Comparison of ENCODE assay signal across 17 cellular contexts in genomic region chr2:149394864-149395263, GRCh38.
DNase-seq lines count a peak whose midpoint lies in the region; ATAC-seq, FAIRE-seq and TF ChIP-seq lines count a peak whose summit lies in the region.
"Had no signal": no experiment of that assay in that cellular context is flagged by ENCODE, and none has a peak within 500 bp of the region (broad histone marks: within the 10 kb centered on the region; RNA-seq: fewer than 3 reads in every experiment).

No MANE protein-coding gene starts in this region.

- H4K91ac ChIP-seq in IMR-90 (ENCODE audit: insufficient read depth, low read depth, low read length): no peak overlapping the region

- no peak overlapping the region for H3K4me3 Mint-ChIP-seq in activated T-cell treated with anti-CD3 and anti-CD28 coated beads, Interleukin-2, amount 50 U/mL, for 4 hours
- H3K4me3 Mint-ChIP-seq: CD14-positive monocyte, IgD-negative memory B cell had no signal

- H3K79me1 ChIP-seq in IMR-90 (ENCODE audit: low read depth in 1 of 2, low read length in 2 of 2): no peaks in the 10 kb centered on the region

- H3K27ac ChIP-seq in IMR-90 (ENCODE audit: insufficient read depth, low read length) (no peak overlapping the region), dorsolateral prefrontal cortex (no peak overlapping the region)

- TF ChIP-seq CTCF in IMR-90 (conservative IDR thresholded peaks at IDR 0.05; ENCODE audit: low read depth, low read length) (no peak), bronchial epithelial cell (IDR thresholded peaks at IDR 0.05; ENCODE audit: insufficient read depth, low read length, severe bottlenecking) (no peak), dorsolateral prefrontal cortex (IDR thresholded peaks at IDR 0.05 in 54 of 56, conservative IDR thresholded peaks at IDR 0.05 in 2 of 56; ENCODE audit: low read depth in 1 of 56, partially characterized antibody in 56 of 56) (no peak)

- DNase-seq in EL (peak; percentile 40), IMR-90 (peak; percentile 4), bronchial epithelial cell (ENCODE audit: low read depth) (peak; percentile 44), kidney tubule cell (ENCODE audit: low spot score) (peak; percentile 65), dorsolateral prefrontal cortex (no peak), NAMALWA (ENCODE audit: low spot score) (no peak)
- no peak for DNase-seq in activated T-cell treated with anti-CD3 and anti-CD28 coated beads, Interleukin-2, amount 50 U/mL, for 4 hours
- no peak for DNase-seq in stimulated activated CD4-positive, alpha-beta T cell treated with anti-CD3 and anti-CD28 coated beads, Interleukin-4, amount 100 ng/mL, for 1 hour
- DNase-seq: COR-L47, DMS53, GDM1, MV-4-11, NCI-H1436 treated with DMSO at 0.1 percent for 48 hours, NCI-H2081, NCI-H524 had no signal

- no peaks in the 10 kb centered on the region for H3K9me3 ChIP-seq in IMR-90 (ENCODE audit: control insufficient read depth, insufficient read depth, low read length)

- POLR2A ChIA-PET in IMR-90 (lab: Charles Lee; ENCODE audit: unreplicated experiment): no interaction called here

- H3K9me1 ChIP-seq in IMR-90 (ENCODE audit: insufficient read depth, low read length): no peaks in the 10 kb centered on the region; the same call in 1 of the 2 replicates

- H2BK120ac ChIP-seq in IMR-90 (ENCODE audit: low read depth, low read length): no peak overlapping the region

- H3K27me3 Mint-ChIP-seq in activated T-cell treated with anti-CD3 and anti-CD28 coated beads, Interleukin-2, amount 50 U/mL, for 4 hours (ENCODE audit: low read depth): peaks cover 2% of the 10 kb centered on the region

- no peak overlapping the region for H2BK5ac ChIP-seq in IMR-90 (ENCODE audit: low read depth, low read length, poor library complexity, severe bottlenecking)

- WGBS in IMR-90 (ENCODE audit: extremely low coverage in 2 of 2, insufficient read length in 1 of 2), 2 experiments: no CpG with 5 or more reads among the region's 2 CpGs

- H3K36me3 ChIP-seq in IMR-90 (ENCODE audit: control insufficient read depth, insufficient read depth, low read length) (no peaks in the 10 kb centered on the region), bronchial epithelial cell (ENCODE audit: control insufficient read depth, insufficient read depth, low read length) (no peaks in the 10 kb centered on the region)

- CTCF ChIA-PET in IMR-90 (lab: Yijun Ruan, JAX): no interaction called here

- H2AK5ac ChIP-seq in IMR-90 (ENCODE audit: low read depth, low read length): no peak overlapping the region

- dilution Hi-C loops in IMR-90 (cut with HindIII; ENCODE audit: low sequenced_read_pairs, unreplicated experiment): no loop called here

- no peak overlapping the region for H4K8ac ChIP-seq in IMR-90 (ENCODE audit: low read depth in 2 of 2, low read length in 2 of 2)

- H3K27me3 ChIP-seq in IMR-90 (ENCODE audit: control insufficient read depth, insufficient read depth, low read length) (no peaks in the 10 kb centered on the region), bronchial epithelial cell (ENCODE audit: control insufficient read depth, insufficient read depth, low read length) (no peaks in the 10 kb centered on the region), dorsolateral prefrontal cortex (peaks cover 0 to 3% (median 0%) of the 10 kb centered on the region in 45 donors)

- no peak overlapping the region for H2AK9ac ChIP-seq in IMR-90 (replicated peaks; ENCODE audit: low read depth, low read length, poor library complexity)

- intact Hi-C loops in IMR-90 (cut with micrococcal nuclease) (no loop called here), dorsolateral prefrontal cortex (cut with DNase I) (no loop called here)

- no peak overlapping the region for H3K23ac ChIP-seq in IMR-90 (ENCODE audit: low read depth, low read length)

- no peaks in the 10 kb centered on the region for H3K36me3 Mint-ChIP-seq in activated T-cell treated with anti-CD3 and anti-CD28 coated beads, Interleukin-2, amount 50 U/mL, for 4 hours (ENCODE audit: insufficient read depth)
- H3K36me3 Mint-ChIP-seq: CD14-positive monocyte, IgD-negative memory B cell had no signal

- H3K4me3 ChIP-seq in IMR-90 (ENCODE audit: insufficient read depth, low read depth, low read length) (no peak overlapping the region), bronchial epithelial cell (ENCODE audit: low read depth, low read length) (no peak overlapping the region), dorsolateral prefrontal cortex (no peak overlapping the region)

- no peak for TF ChIP-seq RAD21 in IMR-90 (IDR thresholded peaks at IDR 0.05; ENCODE audit: low read length)

- no peak overlapping the region for H4K5ac ChIP-seq in IMR-90 (ENCODE audit: low read depth, low read length)

- H3K4me1 Mint-ChIP-seq in activated T-cell treated with anti-CD3 and anti-CD28 coated beads, Interleukin-2, amount 50 U/mL, for 4 hours (ENCODE audit: low read depth): no peaks in the 10 kb centered on the region
- H3K4me1 Mint-ChIP-seq: CD14-positive monocyte, IgD-negative memory B cell had no signal

- FAIRE-seq in bronchial epithelial cell (lab: Jason Lieb, UNC): no peak

- H2BK20ac ChIP-seq in IMR-90 (ENCODE audit: low read depth, low read length): no peak overlapping the region

- no peaks in the 10 kb centered on the region for H3K9me3 Mint-ChIP-seq in activated T-cell treated with anti-CD3 and anti-CD28 coated beads, Interleukin-2, amount 50 U/mL, for 4 hours
- H3K9me3 Mint-ChIP-seq: IgD-negative memory B cell had no signal

- no peak overlapping the region for H2BK15ac ChIP-seq in IMR-90 (ENCODE audit: low read depth, low read length)

- no peak overlapping the region for H3K18ac ChIP-seq in IMR-90 (ENCODE audit: low read depth, low read length)

- no peak overlapping the region for H3K56ac ChIP-seq in IMR-90 (ENCODE audit: extremely low read depth, insufficient read depth, low read length)

- ATAC-seq in IMR-90 (ENCODE audit: low read depth): no peak
- ATAC-seq in activated T-cell treated with anti-CD3 and anti-CD28 coated beads, Interleukin-2, amount 50 U/mL, for 4 hours: no peak

- no peak overlapping the region for H3K14ac ChIP-seq in IMR-90 (replicated peaks; ENCODE audit: low read depth, low read length)

- in situ Hi-C loops in IMR-90 (cut with MboI; ENCODE audit: low sequenced_read_pairs): no loop called here

- H3K4ac ChIP-seq in IMR-90 (ENCODE audit: low read depth, low read length): no peak overlapping the region

- BruUV-seq in IMR-90 (replicated peaks; lab: Mats Ljungman, UMichigan): no TSS peak

- no peaks in the 10 kb centered on the region for H4K20me1 ChIP-seq in IMR-90 (ENCODE audit: insufficient read depth, low read length)

- H2AFZ ChIP-seq in IMR-90 (replicated peaks; ENCODE audit: low read length, poor library complexity): no peak overlapping the region

- no peak for TF ChIP-seq POLR2A in IMR-90 (IDR thresholded peaks at IDR 0.05; ENCODE audit: low read depth, low read length)

- no peak overlapping the region for H3K9ac ChIP-seq in IMR-90 (ENCODE audit: low read depth, low read length)

- H3K4me1 ChIP-seq in IMR-90 (ENCODE audit: control insufficient read depth, insufficient read depth, low read length): no peaks in the 10 kb centered on the region

- H3K4me2 ChIP-seq in IMR-90 (ENCODE audit: low read depth, low read length): no peak overlapping the region

TF ChIP-seq in IMR-90, 13 proteins besides CTCF, POLR2A, EP300 and RAD21:
- TF ChIP-seq FOS (IDR thresholded peaks at IDR 0.05; ENCODE audit: low read depth, low read length) (no peak), RCOR1 (IDR thresholded peaks at IDR 0.05; ENCODE audit: insufficient replicate concordance, low read length) (no peak), CHD1 (IDR thresholded peaks at IDR 0.05; ENCODE audit: low read depth, low read length) (no peak), NFE2L2 (IDR thresholded peaks at IDR 0.05; ENCODE audit: low read depth, low read length) (no peak), RFX5 (IDR thresholded peaks at IDR 0.05; ENCODE audit: low read depth, low read length) (no peak), BHLHE40 (IDR thresholded peaks at IDR 0.05; ENCODE audit: low read depth, low read length) (no peak), SMC3 (IDR thresholded peaks at IDR 0.05; ENCODE audit: low read depth, low read length) (no peak), MAZ (IDR thresholded peaks at IDR 0.05; ENCODE audit: borderline replicate concordance, low read depth, low read length) (no peak), MXI1 (IDR thresholded peaks at IDR 0.05; ENCODE audit: borderline replicate concordance, low read depth, low read length) (no peak), MAFK (IDR thresholded peaks at IDR 0.05; ENCODE audit: low read depth, low read length) (no peak), CEBPB (IDR thresholded peaks at IDR 0.05; ENCODE audit: low read depth, low read length) (no peak), ELK1 (IDR thresholded peaks at IDR 0.05; ENCODE audit: borderline replicate concordance, low read depth, low read length) (no peak)
- TF ChIP-seq, protein P1, sequence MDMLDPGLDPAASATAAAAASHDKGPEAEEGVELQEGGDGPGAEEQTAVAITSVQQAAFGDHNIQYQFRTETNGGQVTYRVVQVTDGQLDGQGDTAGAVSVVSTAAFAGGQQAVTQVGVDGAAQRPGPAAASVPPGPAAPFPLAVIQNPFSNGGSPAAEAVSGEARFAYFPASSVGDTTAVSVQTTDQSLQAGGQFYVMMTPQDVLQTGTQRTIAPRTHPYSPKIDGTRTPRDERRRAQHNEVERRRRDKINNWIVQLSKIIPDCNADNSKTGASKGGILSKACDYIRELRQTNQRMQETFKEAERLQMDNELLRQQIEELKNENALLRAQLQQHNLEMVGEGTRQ (IDR thresholded peaks at IDR 0.05; ENCODE audit: low read depth, low read length): no peak

Comparison
In these comparisons a context has a peak if more than half of its experiments do, and no peak if none do; other contexts are left out.
1. DNase-seq: peak in EL (single experiment), IMR-90 (single experiment), bronchial epithelial cell (single experiment) and kidney tubule cell (single experiment); none in dorsolateral prefrontal cortex (0 of 10), NAMALWA (single experiment), activated T-cell treated with anti-CD3 and anti-CD28 coated beads, Interleukin-2, amount 50 U/mL, for 4 hours (single experiment) and stimulated activated CD4-positive, alpha-beta T cell treated with anti-CD3 and anti-CD28 coated beads, Interleukin-4, amount 100 ng/mL, for 1 hour (single experiment).